In genomic region chr11:134652586-134653255, GRCh38 we compare ENCODE assay signal across 19 cellular contexts.
DNase-seq lines count a peak whose midpoint lies in the region; ATAC-seq and TF ChIP-seq lines count a peak whose summit lies in the region.
"Had no signal": no experiment of that assay in that cellular context is flagged by ENCODE, and none has a peak within 500 bp of the region (broad histone marks: within the 10 kb centered on the region; RNA-seq: fewer than 3 reads in every experiment).

No MANE protein-coding gene starts in this region.

- peaks cover 35% of the 10 kb centered on the region for H3K27me3 Mint-ChIP-seq in type B pancreatic cell
- H3K27me3 Mint-ChIP-seq: CD4-positive, CD25-positive, alpha-beta regulatory T cell had no signal

- no peak overlapping the region for H3K27ac Mint-ChIP-seq in type B pancreatic cell
- H3K27ac Mint-ChIP-seq: CD4-positive, CD25-positive, alpha-beta regulatory T cell; GM23338 had no signal

- peak; percentile 29 for DNase-seq in activated CD8-positive, alpha-beta memory T cell treated with anti-CD3 and anti-CD28 coated beads, Interleukin-2, amount 50 U/mL, for 48 hours
- DNase-seq in activated CD8-positive, alpha-beta memory T cell treated with anti-CD3 and anti-CD28 coated beads for 24 hours = no peak
- DNase-seq in Peyer's patch (peak in 2 of 3 donors; percentile 13 to 15), lung (ENCODE audit: low spot score) (peak; percentile 7), type B pancreatic cell (ENCODE audit: extremely low spot score, unreplicated experiment) (peak; percentile 25), cortex of kidney (lab: John Stamatoyannopoulos, UW) (no peak)
- DNase-seq: BE2C; CD4-positive, CD25-positive, alpha-beta regulatory T cell; COR-L47; DMS 273 treated with DMSO at 0.1 percent for 48 hours; GDM1; HCEC 1CT; NCI-H1092 treated with DMSO at 0.1 percent for 48 hours; NCI-H146; NCI-H510A; NCI-H748 treated with DMSO at 0.1 percent for 48 hours; Right ventricle myocardium superior had no signal

- H3K9me3 ChIP-seq in Peyer's patch = no peaks in the 10 kb centered on the region
- peaks cover 0 to 2% of the 10 kb centered on the region in 2 donors for H3K9me3 ChIP-seq in lung (ENCODE audit: control insufficient read depth in 2 of 2, insufficient read depth in 1 of 2, low read length in 1 of 2)
- H3K9me3 ChIP-seq: BE2C had no signal

- no peak overlapping the region for H3K4me3 ChIP-seq in Peyer's patch
- no peak overlapping the region for H3K4me3 ChIP-seq in lung
- H3K4me3 ChIP-seq: GM23338 had no signal

- H3K4me3 Mint-ChIP-seq in type B pancreatic cell = no peak overlapping the region
- H3K4me3 Mint-ChIP-seq: CD4-positive, CD25-positive, alpha-beta regulatory T cell; GM23338 had no signal

- ATAC-seq in lung (ENCODE audit: insufficient read depth, low FRiP score) (no peak), HG03442 (IDR thresholded peaks at IDR 0.05; ENCODE audit: unreplicated experiment) (no peak)
- ATAC-seq: GM23338 had no signal

- H3K36me3 Mint-ChIP-seq in type B pancreatic cell = no peaks in the 10 kb centered on the region
- H3K36me3 Mint-ChIP-seq: CD4-positive, CD25-positive, alpha-beta regulatory T cell had no signal

- H3K27me3 ChIP-seq in Peyer's patch = no peaks in the 10 kb centered on the region
- H3K27me3 ChIP-seq in lung (ENCODE audit: control insufficient read depth, insufficient read depth) = peaks cover 3% of the 10 kb centered on the region
- H3K27me3 ChIP-seq: BE2C had no signal

- no peaks in the 10 kb centered on the region for H3K36me3 ChIP-seq in Peyer's patch
- no peaks in the 10 kb centered on the region for H3K36me3 ChIP-seq in lung (ENCODE audit: control insufficient read depth in 2 of 2, insufficient read depth in 2 of 2, low read length in 2 of 2)
- H3K36me3 ChIP-seq: BE2C had no signal

- no peak for TF ChIP-seq CTCF in Peyer's patch (IDR thresholded peaks at IDR 0.05)
- TF ChIP-seq CTCF in lung (IDR thresholded peaks at IDR 0.05; ENCODE audit: control extremely low read depth, extremely low read depth) = no peak
- no peak for TF ChIP-seq CTCF in type B pancreatic cell (conservative IDR thresholded peaks at IDR 0.05)

- TF ChIP-seq POLR2A in Peyer's patch (IDR thresholded peaks at IDR 0.05) = no peak

- WGBS in lung, 2 donors = 79 to 82% methylated on average over 8 of the region's 8 CpGs

- H3K4me1 ChIP-seq in Peyer's patch (no peaks in the 10 kb centered on the region), lung (ENCODE audit: control insufficient read depth in 2 of 2, insufficient read depth in 2 of 2, low read length in 2 of 2) (no peaks in the 10 kb centered on the region)
- H3K4me1 ChIP-seq: BE2C had no signal

- peaks cover 6% of the 10 kb centered on the region for H3K4me1 Mint-ChIP-seq in type B pancreatic cell (ENCODE audit: unreplicated experiment)

- H3K27ac ChIP-seq in Peyer's patch = no peak overlapping the region
- no peak overlapping the region for H3K27ac ChIP-seq in lung (ENCODE audit: low read depth in 1 of 2, low read length in 1 of 2)

- H3K9me3 Mint-ChIP-seq in type B pancreatic cell = no peaks in the 10 kb centered on the region
- H3K9me3 Mint-ChIP-seq: GM23338 had no signal

Comparison
In these comparisons a context has a peak if more than half of its experiments do, and no peak if none do; other contexts are left out.
1. DNase-seq: peak in activated CD8-positive, alpha-beta memory T cell treated with anti-CD3 and anti-CD28 coated beads, Interleukin-2, amount 50 U/mL, for 48 hours (single experiment), Peyer's patch (2 of 3), lung (single experiment) and type B pancreatic cell (single experiment); none in activated CD8-positive, alpha-beta memory T cell treated with anti-CD3 and anti-CD28 coated beads for 24 hours (single experiment) and cortex of kidney (single experiment).